Comparison of ENCODE assay signal across 26 cellular contexts in genomic region chr11:126186031-126186698, GRCh38. TPM values are rescaled to one million over a fixed set of nuclear protein-coding genes. Genes with fewer than 3 reads are reported as not detected.
DNase-seq lines count a peak whose midpoint lies in the region; ATAC-seq and TF ChIP-seq lines count a peak whose summit lies in the region.
"Had no signal": no experiment of that assay in that cellular context is flagged by ENCODE, and none has a peak within 500 bp of the region (broad histone marks: within the 10 kb centered on the region; RNA-seq: fewer than 3 reads in every experiment).

No MANE protein-coding gene starts in this region.

- H3K36me3 ChIP-seq in ovary (no peaks in the 10 kb centered on the region), vagina (no peaks in the 10 kb centered on the region)
- H3K36me3 ChIP-seq: prostate gland, uterus had no signal

- WGBS in ovary, 3 donors = 53 to 64% (median 59%) methylated on average over 14 of the region's 14 CpGs

- no peak for TF ChIP-seq POLR2A in ovary (IDR thresholded peaks at IDR 0.05)
- TF ChIP-seq POLR2A in vagina (IDR thresholded peaks at IDR 0.05) = no peak

- H3K9me3 ChIP-seq in ovary (no peaks in the 10 kb centered on the region), vagina (no peaks in the 10 kb centered on the region)
- H3K9me3 ChIP-seq: A549, prostate gland, uterus had no signal

- intact Hi-C loops in left ventricle myocardium superior (cut with micrococcal nuclease) (no loop called here), ovary (cut with DNase I) (no loop called here), vagina (cut with DNase I) (loop anchor here (1.0 kb wide), 1 partner anchor 21 kb away; no protein-coding TSS in a partner anchor)

- peak; percentile 83 for ATAC-seq in left ventricle myocardium superior
- ATAC-seq in HG03097 (IDR thresholded peaks at IDR 0.05; ENCODE audit: low FRiP score, unreplicated experiment) = no peak
- ATAC-seq in HG03342 (IDR thresholded peaks at IDR 0.05; ENCODE audit: unreplicated experiment) = no peak
- ATAC-seq: stimulated activated memory B cell treated with anti-CD40 and anti-IgM and Interleukin-4, amounts not matched to agents 10 μg/mL and 1 μg/mL and 100 μg/mL, for 72 hours had no signal

- TF ChIP-seq EP300 in ovary (IDR thresholded peaks at IDR 0.05) = no peak

- peak; percentile 22 for DNase-seq in AG08395 (ENCODE audit: low spot score)
- peak; percentile 36 for DNase-seq in LHCN-M2 (ENCODE audit: low read depth)
- DNase-seq in left ventricle myocardium superior = peak; percentile 85
- DNase-seq in ovary = peak; percentile 65 to 77 (median 68)
- no peak for DNase-seq in vagina (ENCODE audit: extremely low spot score in 2 of 2)
- no peak for DNase-seq in HCEC 1CT
- DNase-seq: activated B cell treated with CpG ODN at 0.5 μM for 24 hours; activated CD4-positive, alpha-beta T cell treated with anti-CD3 and anti-CD28 coated beads, Interleukin-2, amount 50 U/mL, for 4 hours; activated CD8-positive, alpha-beta memory T cell treated with anti-CD3 and anti-CD28 coated beads, Interleukin-2, amount 50 U/mL, for 4 hours; activated naive CD8-positive, alpha-beta T cell treated with anti-CD3 and anti-CD28 coated beads, Interleukin-2, amount 10 ng/mL, durations not matched to agents 7 days and 5 days; COR-L47; DND-41; midbrain; NCI-H1436; NCI-H446 treated with DMSO at 0.1 percent for 48 hours; OCI-M1; stimulated activated CD4-positive, alpha-beta T cell treated with anti-CD3 and anti-CD28 coated beads, Interleukin-2, amount 100 ng/mL, for 48 hours; SW 1271 had no signal

- H3K27me3 ChIP-seq in ovary = no peaks in the 10 kb centered on the region
- no peaks in the 10 kb centered on the region for H3K27me3 ChIP-seq in vagina
- H3K27me3 ChIP-seq: dorsolateral prefrontal cortex, uterus had no signal

- H3K27ac ChIP-seq in ovary (no peak overlapping the region), vagina (no peak overlapping the region)
- H3K27ac ChIP-seq: A549, HL-60, prostate gland, uterus had no signal

- H3K4me1 ChIP-seq in ovary (ENCODE audit: insufficient read depth) (peaks cover 2% of the 10 kb centered on the region), vagina (no peaks in the 10 kb centered on the region)
- H3K4me1 ChIP-seq: A549, prostate gland, uterus had no signal

- H3K4me3 ChIP-seq in ovary (no peak overlapping the region), vagina (no peak overlapping the region)
- H3K4me3 ChIP-seq: A549, dorsolateral prefrontal cortex, prostate gland, uterus had no signal

- TF ChIP-seq CTCF in ovary (IDR thresholded peaks at IDR 0.05) (no peak), vagina (IDR thresholded peaks at IDR 0.05) (no peak)

RNA-seq across cellular contexts. Expression of gene RPUSD4, which starts 25.3 kb away (rescaled TPM):
- 22.4 and 33.3 TPM in 2 replicates for total RNA-seq in LHCN-M2 (2014; rRNA removed)
- polyA plus RNA-seq in LHCN-M2 (2012) = 15.9 TPM
- 40.0 TPM for total RNA-seq in left ventricle myocardium superior
- 10 to 100 TPM; 18.2 to 29.0 (median 26.2) TPM for total RNA-seq in ovary
- polyA plus RNA-seq in ovary = 10 to 100 TPM; 21.6 to 30.3 TPM
- 21.6 TPM for total RNA-seq in vagina

RNA-seq across cellular contexts. Expression of gene FAM118B, which starts 25.4 kb away (rescaled TPM):
- 26.2 and 35.2 TPM in 2 replicates for total RNA-seq in LHCN-M2 (2014; rRNA removed)
- polyA plus RNA-seq in LHCN-M2 (2012) = 17.2 TPM
- total RNA-seq in left ventricle myocardium superior = 25.1 TPM
- 10 to 100 TPM in 6 of 7 donors, 1 to 10 TPM in 1; 7.3 to 18.5 (median 12.7) TPM for total RNA-seq in ovary
- 10 to 100 TPM in 1 of 2 donors, 1 to 10 TPM in 1; 7.4 to 18.9 TPM for polyA plus RNA-seq in ovary
- 14.7 TPM for total RNA-seq in vagina

Comparison
In these comparisons a context has a peak if more than half of its experiments do, and no peak if none do; other contexts are left out.
1. DNase-seq: peak in AG08395 (single experiment), LHCN-M2 (single experiment), left ventricle myocardium superior (single experiment) and ovary (5 of 5); none in vagina (0 of 2) and HCEC 1CT (single experiment).